ENCODE assay signal across 2 cellular contexts in genomic region chr6:154458565-154459475, GRCh38.
TF ChIP-seq lines count a peak whose summit lies in the region.

No MANE protein-coding gene starts in this region.

TF ChIP-seq in HEK293, 187 proteins besides CTCF, POLR2A, EP300 and RAD21 (continued from another document and continues in another):
- TF ChIP-seq TSHZ1 (tag by site-specific recombination; IDR thresholded peaks at IDR 0.05; ENCODE audit: borderline replicate concordance) (no peak; the same call in 1 of the 2 replicates), ZNF24 (tag by site-specific recombination; IDR thresholded peaks at IDR 0.05) (0 out of 2 replicates have a peak, but pooled peaks have one; percentile 22), EGR2 (tag by site-specific recombination; IDR thresholded peaks at IDR 0.05; ENCODE audit: low read depth) (peak; percentile 34; the same call in 1 of the 2 replicates), WT1 (tag by site-specific recombination; IDR thresholded peaks at IDR 0.05) (no peak), OSR2 (tag by site-specific recombination; IDR thresholded peaks at IDR 0.05) (peak; percentile 68), ZNF510 (tag by site-specific recombination; IDR thresholded peaks at IDR 0.05; ENCODE audit: insufficient replicate concordance) (no peak), ZNF560 (tag by site-specific recombination; IDR thresholded peaks at IDR 0.05; ENCODE audit: borderline replicate concordance) (no peak), PATZ1 (tag by site-specific recombination; IDR thresholded peaks at IDR 0.05) (0 out of 2 replicates have a peak, but pooled peaks have one; percentile 16), ZNF138 (tag by site-specific recombination; IDR thresholded peaks at IDR 0.05; ENCODE audit: borderline replicate concordance) (no peak), ZNF366 (tag by site-specific recombination; conservative IDR thresholded peaks at IDR 0.05) (peak; percentile 85)
- TF ChIP-seq, protein P1, sequence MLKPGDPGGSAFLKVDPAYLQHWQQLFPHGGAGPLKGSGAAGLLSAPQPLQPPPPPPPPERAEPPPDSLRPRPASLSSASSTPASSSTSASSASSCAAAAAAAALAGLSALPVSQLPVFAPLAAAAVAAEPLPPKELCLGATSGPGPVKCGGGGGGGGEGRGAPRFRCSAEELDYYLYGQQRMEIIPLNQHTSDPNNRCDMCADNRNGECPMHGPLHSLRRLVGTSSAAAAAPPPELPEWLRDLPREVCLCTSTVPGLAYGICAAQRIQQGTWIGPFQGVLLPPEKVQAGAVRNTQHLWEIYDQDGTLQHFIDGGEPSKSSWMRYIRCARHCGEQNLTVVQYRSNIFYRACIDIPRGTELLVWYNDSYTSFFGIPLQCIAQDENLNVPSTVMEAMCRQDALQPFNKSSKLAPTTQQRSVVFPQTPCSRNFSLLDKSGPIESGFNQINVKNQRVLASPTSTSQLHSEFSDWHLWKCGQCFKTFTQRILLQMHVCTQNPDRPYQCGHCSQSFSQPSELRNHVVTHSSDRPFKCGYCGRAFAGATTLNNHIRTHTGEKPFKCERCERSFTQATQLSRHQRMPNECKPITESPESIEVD (tag by site-specific recombination; IDR thresholded peaks at IDR 0.05), result peak; percentile 37
- TF ChIP-seq, protein P2, sequence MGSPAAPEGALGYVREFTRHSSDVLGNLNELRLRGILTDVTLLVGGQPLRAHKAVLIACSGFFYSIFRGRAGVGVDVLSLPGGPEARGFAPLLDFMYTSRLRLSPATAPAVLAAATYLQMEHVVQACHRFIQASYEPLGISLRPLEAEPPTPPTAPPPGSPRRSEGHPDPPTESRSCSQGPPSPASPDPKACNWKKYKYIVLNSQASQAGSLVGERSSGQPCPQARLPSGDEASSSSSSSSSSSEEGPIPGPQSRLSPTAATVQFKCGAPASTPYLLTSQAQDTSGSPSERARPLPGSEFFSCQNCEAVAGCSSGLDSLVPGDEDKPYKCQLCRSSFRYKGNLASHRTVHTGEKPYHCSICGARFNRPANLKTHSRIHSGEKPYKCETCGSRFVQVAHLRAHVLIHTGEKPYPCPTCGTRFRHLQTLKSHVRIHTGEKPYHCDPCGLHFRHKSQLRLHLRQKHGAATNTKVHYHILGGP (tag by site-specific recombination; IDR thresholded peaks at IDR 0.05), result peak; percentile 75
- TF ChIP-seq, protein P3, sequence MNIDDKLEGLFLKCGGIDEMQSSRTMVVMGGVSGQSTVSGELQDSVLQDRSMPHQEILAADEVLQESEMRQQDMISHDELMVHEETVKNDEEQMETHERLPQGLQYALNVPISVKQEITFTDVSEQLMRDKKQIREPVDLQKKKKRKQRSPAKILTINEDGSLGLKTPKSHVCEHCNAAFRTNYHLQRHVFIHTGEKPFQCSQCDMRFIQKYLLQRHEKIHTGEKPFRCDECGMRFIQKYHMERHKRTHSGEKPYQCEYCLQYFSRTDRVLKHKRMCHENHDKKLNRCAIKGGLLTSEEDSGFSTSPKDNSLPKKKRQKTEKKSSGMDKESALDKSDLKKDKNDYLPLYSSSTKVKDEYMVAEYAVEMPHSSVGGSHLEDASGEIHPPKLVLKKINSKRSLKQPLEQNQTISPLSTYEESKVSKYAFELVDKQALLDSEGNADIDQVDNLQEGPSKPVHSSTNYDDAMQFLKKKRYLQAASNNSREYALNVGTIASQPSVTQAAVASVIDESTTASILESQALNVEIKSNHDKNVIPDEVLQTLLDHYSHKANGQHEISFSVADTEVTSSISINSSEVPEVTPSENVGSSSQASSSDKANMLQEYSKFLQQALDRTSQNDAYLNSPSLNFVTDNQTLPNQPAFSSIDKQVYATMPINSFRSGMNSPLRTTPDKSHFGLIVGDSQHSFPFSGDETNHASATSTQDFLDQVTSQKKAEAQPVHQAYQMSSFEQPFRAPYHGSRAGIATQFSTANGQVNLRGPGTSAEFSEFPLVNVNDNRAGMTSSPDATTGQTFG (tag by site-specific recombination; IDR thresholded peaks at IDR 0.05; ENCODE audit: borderline replicate concordance), result no peak

TF ChIP-seq in K562, 482 proteins besides CTCF, POLR2A, EP300 and RAD21 (continued from another document):
- TF ChIP-seq, protein P4, sequence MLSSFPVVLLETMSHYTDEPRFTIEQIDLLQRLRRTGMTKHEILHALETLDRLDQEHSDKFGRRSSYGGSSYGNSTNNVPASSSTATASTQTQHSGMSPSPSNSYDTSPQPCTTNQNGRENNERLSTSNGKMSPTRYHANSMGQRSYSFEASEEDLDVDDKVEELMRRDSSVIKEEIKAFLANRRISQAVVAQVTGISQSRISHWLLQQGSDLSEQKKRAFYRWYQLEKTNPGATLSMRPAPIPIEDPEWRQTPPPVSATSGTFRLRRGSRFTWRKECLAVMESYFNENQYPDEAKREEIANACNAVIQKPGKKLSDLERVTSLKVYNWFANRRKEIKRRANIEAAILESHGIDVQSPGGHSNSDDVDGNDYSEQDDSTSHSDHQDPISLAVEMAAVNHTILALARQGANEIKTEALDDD (IDR thresholded peaks at IDR 0.05), result peak; percentile 58; the same call in 1 of the 2 replicates
- peak; percentile 50; the same call in 1 of the 2 replicates for TF ChIP-seq SMARCA5 (IDR thresholded peaks at IDR 0.05)
- TF ChIP-seq HDAC2 (IDR thresholded peaks at IDR 0.05), result 0 out of 2 replicates have a peak, but pooled peaks have one; percentile 23
- no peak for TF ChIP-seq GABPA (tag; conservative IDR thresholded peaks at IDR 0.05; ENCODE audit: low read depth)
- no peak for TF ChIP-seq FOSL1 (tag; conservative IDR thresholded peaks at IDR 0.05)
- peak; percentile 41 to 49; a peak in 2 of 4 replicates for TF ChIP-seq KDM1A (IDR thresholded peaks at IDR 0.05)
- TF ChIP-seq, protein P5, sequence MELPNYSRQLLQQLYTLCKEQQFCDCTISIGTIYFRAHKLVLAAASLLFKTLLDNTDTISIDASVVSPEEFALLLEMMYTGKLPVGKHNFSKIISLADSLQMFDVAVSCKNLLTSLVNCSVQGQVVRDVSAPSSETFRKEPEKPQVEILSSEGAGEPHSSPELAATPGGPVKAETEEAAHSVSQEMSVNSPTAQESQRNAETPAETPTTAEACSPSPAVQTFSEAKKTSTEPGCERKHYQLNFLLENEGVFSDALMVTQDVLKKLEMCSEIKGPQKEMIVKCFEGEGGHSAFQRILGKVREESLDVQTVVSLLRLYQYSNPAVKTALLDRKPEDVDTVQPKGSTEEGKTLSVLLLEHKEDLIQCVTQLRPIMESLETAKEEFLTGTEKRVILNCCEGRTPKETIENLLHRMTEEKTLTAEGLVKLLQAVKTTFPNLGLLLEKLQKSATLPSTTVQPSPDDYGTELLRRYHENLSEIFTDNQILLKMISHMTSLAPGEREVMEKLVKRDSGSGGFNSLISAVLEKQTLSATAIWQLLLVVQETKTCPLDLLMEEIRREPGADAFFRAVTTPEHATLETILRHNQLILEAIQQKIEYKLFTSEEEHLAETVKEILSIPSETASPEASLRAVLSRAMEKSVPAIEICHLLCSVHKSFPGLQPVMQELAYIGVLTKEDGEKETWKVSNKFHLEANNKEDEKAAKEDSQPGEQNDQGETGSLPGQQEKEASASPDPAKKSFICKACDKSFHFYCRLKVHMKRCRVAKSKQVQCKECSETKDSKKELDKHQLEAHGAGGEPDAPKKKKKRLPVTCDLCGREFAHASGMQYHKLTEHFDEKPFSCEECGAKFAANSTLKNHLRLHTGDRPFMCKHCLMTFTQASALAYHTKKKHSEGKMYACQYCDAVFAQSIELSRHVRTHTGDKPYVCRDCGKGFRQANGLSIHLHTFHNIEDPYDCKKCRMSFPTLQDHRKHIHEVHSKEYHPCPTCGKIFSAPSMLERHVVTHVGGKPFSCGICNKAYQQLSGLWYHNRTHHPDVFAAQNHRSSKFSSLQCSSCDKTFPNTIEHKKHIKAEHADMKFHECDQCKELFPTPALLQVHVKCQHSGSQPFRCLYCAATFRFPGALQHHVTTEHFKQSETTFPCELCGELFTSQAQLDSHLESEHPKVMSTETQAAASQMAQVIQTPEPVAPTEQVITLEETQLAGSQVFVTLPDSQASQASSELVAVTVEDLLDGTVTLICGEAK (IDR thresholded peaks at IDR 0.05), result 0 out of 2 replicates have a peak, but pooled peaks have one; percentile 18
- TF ChIP-seq, protein P5 (CRISPR knock-in tag; IDR thresholded peaks at IDR 0.05), result no peak
- no peak for TF ChIP-seq SLC30A9 (CRISPR knock-in tag; IDR thresholded peaks at IDR 0.05)
- TF ChIP-seq EGR1 (conservative IDR thresholded peaks at IDR 0.05), result peak; percentile 85
- no peak for TF ChIP-seq PBX2 (CRISPR knock-in tag; IDR thresholded peaks at IDR 0.05; ENCODE audit: low read depth)
- no peak for TF ChIP-seq PBX2 (tag; conservative IDR thresholded peaks at IDR 0.05; ENCODE audit: low read depth)
- no peak for TF ChIP-seq SMAD3 (CRISPR knock-in tag; conservative IDR thresholded peaks at IDR 0.05)
- no peak for TF ChIP-seq SREBF2 (CRISPR knock-in tag; IDR thresholded peaks at IDR 0.05)
- TF ChIP-seq PRMT5 (CRISPR knock-in tag; IDR thresholded peaks at IDR 0.05), result no peak
- no peak for TF ChIP-seq ZNF408 (CRISPR knock-in tag; IDR thresholded peaks at IDR 0.05; ENCODE audit: low read depth)
- no peak for TF ChIP-seq SAP30 (IDR thresholded peaks at IDR 0.05; ENCODE audit: borderline replicate concordance, insufficient read depth, low read depth, low read length, poor library complexity, severe bottlenecking)
- TF ChIP-seq, protein P6, sequence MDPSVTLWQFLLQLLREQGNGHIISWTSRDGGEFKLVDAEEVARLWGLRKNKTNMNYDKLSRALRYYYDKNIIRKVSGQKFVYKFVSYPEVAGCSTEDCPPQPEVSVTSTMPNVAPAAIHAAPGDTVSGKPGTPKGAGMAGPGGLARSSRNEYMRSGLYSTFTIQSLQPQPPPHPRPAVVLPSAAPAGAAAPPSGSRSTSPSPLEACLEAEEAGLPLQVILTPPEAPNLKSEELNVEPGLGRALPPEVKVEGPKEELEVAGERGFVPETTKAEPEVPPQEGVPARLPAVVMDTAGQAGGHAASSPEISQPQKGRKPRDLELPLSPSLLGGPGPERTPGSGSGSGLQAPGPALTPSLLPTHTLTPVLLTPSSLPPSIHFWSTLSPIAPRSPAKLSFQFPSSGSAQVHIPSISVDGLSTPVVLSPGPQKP (CRISPR knock-in tag; IDR thresholded peaks at IDR 0.05), result no peak
- TF ChIP-seq RCOR1 (IDR thresholded peaks at IDR 0.05; ENCODE audit: borderline replicate concordance in 1 of 2, low read depth in 2 of 2, low read length in 2 of 2), result peak in 1 of 2 experiments; percentile 66; a peak in 1 of 4 replicates
- peak; percentile 29 for TF ChIP-seq ASH1L (IDR thresholded peaks at IDR 0.05; ENCODE audit: borderline replicate concordance, low read depth, partially characterized antibody)
- TF ChIP-seq ESRRA (IDR thresholded peaks at IDR 0.05; ENCODE audit: borderline replicate concordance, low read depth), result peak; percentile 43; the same call in 1 of the 2 replicates
